ENCODE assay signal across 27 cellular contexts in the genomic region with DNA sequence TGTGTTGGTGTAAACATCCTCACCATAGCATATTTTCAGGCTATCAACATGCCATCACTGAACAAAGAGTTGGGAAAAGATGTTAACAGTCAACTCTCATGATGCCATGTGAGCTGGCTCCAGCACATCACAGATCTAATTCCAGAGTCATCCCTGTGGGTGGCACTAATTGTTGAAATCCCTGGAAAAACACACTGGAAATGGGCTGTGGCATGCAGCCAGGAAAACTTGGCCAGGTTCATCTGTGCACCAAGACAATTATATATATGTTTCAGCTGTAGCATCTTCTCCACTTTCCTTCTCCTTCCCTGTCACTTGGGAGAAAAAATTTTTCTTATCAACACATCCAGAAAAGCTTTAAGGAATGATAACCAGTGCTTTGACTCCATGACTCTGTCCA.
"Had no signal": no experiment of that assay in that cellular context is flagged by ENCODE, and none has a peak within 500 bp of the region (broad histone marks: within the 10 kb centered on the region; RNA-seq: fewer than 3 reads in every experiment).

No MANE protein-coding gene starts in this region.

- DNase-seq: kidney; left colon; left lung; lower lobe of right lung; mammary epithelial cell; mesenchymal stem cell; naive thymus-derived CD8-positive, alpha-beta T cell; nucleus accumbens; pancreas; retina; right cardiac atrium; stimulated activated CD4-positive, alpha-beta T cell treated with anti-CD3 and anti-CD28 coated beads, Interleukin-12 subunit alpha, Interleukin-12 subunit beta, amount 100 ng/mL, for 4 hours; stimulated activated CD4-positive, alpha-beta T cell treated with anti-CD3 and anti-CD28 coated beads, Interleukin-15, amount 100 ng/mL, for 24 hours; stimulated activated CD4-positive, alpha-beta T cell treated with anti-CD3 and anti-CD28 coated beads, Interleukin-2, amount 100 ng/mL, for 24 hours; stimulated activated CD4-positive, alpha-beta T cell treated with anti-CD3 and anti-CD28 coated beads, Interleukin-4, amount 100 ng/mL, for 1 hour; stimulated activated naive B cell treated with anti-CD40 and anti-IgM and Interleukin-4, amounts not matched to agents 10 μg/mL and 1 μg/mL and 100 μg/mL, for 72 hours; stimulated activated naive CD8-positive, alpha-beta T cell treated with anti-CD3 and anti-CD28 coated beads, Interleukin-15, Interleukin-2, amounts not matched to agents 100 U/mL and 50 U/mL, for 24 hours; stomach; tibial artery; trophoblast cell; upper lobe of right lung; uterus had no signal

- H3K36me3 ChIP-seq: left lung, lower lobe of right lung, pancreas, prostate gland, stomach, suprapubic skin, thoracic aorta, tibial artery, upper lobe of right lung, uterus had no signal

- H3K27ac ChIP-seq: left lung, lower lobe of right lung, pancreas, prostate gland, skin epidermis, stomach, suprapubic skin, thoracic aorta, tibial artery, upper lobe of right lung, uterus had no signal

- H3K4me1 ChIP-seq: left lung, lower lobe of right lung, pancreas, prostate gland, stomach, suprapubic skin, tibial artery, upper lobe of right lung, uterus had no signal

- ATAC-seq: left colon; left lung; lower lobe of right lung; naive thymus-derived CD8-positive, alpha-beta T cell; pancreas; right cardiac atrium; sciatic nerve; stimulated activated naive B cell treated with anti-CD40 and anti-IgM and Interleukin-4, amounts not matched to agents 10 μg/mL and 1 μg/mL and 100 μg/mL, for 72 hours; stimulated activated naive CD8-positive, alpha-beta T cell treated with anti-CD3 and anti-CD28 coated beads, Interleukin-15, Interleukin-2, amounts not matched to agents 100 U/mL and 50 U/mL, for 24 hours; upper lobe of right lung had no signal

- H3K4me3 ChIP-seq: left lung, lower lobe of right lung, pancreas, prostate gland, skin epidermis, stomach, suprapubic skin, thoracic aorta, tibial artery, upper lobe of right lung, uterus had no signal

- H3K9me3 ChIP-seq: left lung, lower lobe of right lung, pancreas, prostate gland, stomach, suprapubic skin, thoracic aorta, tibial artery, upper lobe of right lung, uterus had no signal

- H3K27me3 ChIP-seq: left lung, pancreas, stomach, suprapubic skin, tibial artery, upper lobe of right lung, uterus had no signal
